ENCODE assay signal across 8 cellular contexts in the genomic region with DNA sequence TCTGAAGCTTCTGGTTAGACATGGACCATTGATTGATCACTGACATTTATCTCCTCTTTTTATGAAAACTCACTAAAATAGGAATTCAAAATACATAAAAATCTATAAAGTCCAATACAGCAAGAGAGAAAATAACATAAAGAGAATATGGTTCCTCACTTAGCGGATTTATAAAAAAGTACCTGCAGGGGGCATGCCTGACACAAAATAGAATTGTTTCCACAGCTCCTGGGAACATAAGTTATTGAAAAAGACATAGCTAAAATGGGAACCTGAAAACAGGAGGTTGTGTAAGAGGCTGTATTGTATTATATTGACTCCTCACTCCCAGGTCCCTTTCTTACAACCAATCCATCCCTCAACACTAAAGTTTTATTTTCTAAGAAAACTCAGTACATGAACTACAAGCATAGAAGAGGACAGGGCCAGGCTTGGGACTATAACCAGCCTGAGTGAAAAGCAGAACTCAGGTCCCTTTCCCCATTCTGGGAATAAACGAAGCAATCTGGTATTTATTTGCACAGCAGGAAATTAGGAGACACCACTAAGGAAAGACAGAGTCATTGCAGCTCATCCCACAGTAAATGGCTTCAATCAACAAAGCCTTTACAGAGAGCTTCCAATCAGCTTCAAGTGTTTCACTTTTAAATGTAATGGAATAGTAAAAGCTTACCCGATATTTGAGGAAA.
A peak's percentile ranks its signal among the peaks of the same experiment; 100 is the strongest.
DNase-seq lines count a peak whose midpoint lies in the region; ATAC-seq lines count a peak whose summit lies in the region.

No MANE protein-coding gene starts in this region.

- no peaks in the 10 kb centered on the region for H3K4me1 Mint-ChIP-seq in T-helper 2 cell treated with Interferon-gamma antibody and Interleukin-4, amounts not matched to agents 5 μg/mL and 100 μg/mL, for 36 hours (ENCODE audit: low read depth)
- no peaks in the 10 kb centered on the region for H3K4me1 Mint-ChIP-seq in activated CD4-positive, alpha-beta memory T cell treated with anti-CD3 and anti-CD28 coated beads for 36 hours (ENCODE audit: low read depth)

- intact Hi-C loops in activated CD4-positive, alpha-beta memory T cell treated with anti-CD3 and anti-CD28 coated beads for 36 hours (cut with micrococcal nuclease): no loop called here

- CTCF ChIA-PET in activated CD4-positive, alpha-beta memory T cell treated with anti-CD3 and anti-CD28 coated beads for 36 hours (lab: Charles Lee): interaction anchor here (0.6 to 1.1 kb wide), 3 partner anchors 359 to 1337 kb away, joined by 3 to 4 read pairs (median 3); no protein-coding TSS in a partner anchor

- ATAC-seq in HG03432 (IDR thresholded peaks at IDR 0.05; ENCODE audit: unreplicated experiment) (peak; percentile 60), GM21717 (IDR thresholded peaks at IDR 0.05; ENCODE audit: unreplicated experiment) (no peak)

- no peak overlapping the region for H3K27ac Mint-ChIP-seq in T-helper 2 cell treated with Interferon-gamma antibody and Interleukin-4, amounts not matched to agents 5 μg/mL and 100 μg/mL, for 36 hours
- no peak overlapping the region for H3K27ac Mint-ChIP-seq in activated CD4-positive, alpha-beta memory T cell treated with anti-CD3 and anti-CD28 coated beads for 36 hours

- H3K36me3 Mint-ChIP-seq in T-helper 2 cell treated with Interferon-gamma antibody and Interleukin-4, amounts not matched to agents 5 μg/mL and 100 μg/mL, for 36 hours (ENCODE audit: low read depth): no peaks in the 10 kb centered on the region
- no peaks in the 10 kb centered on the region for H3K36me3 Mint-ChIP-seq in activated CD4-positive, alpha-beta memory T cell treated with anti-CD3 and anti-CD28 coated beads for 36 hours

- peak; percentile 66 for DNase-seq in SIG-M5 treated with dmso at 0.1 percent for 504 hours (lab: John Stamatoyannopoulos, UW; ENCODE audit: unreplicated experiment)
- DNase-seq in SIG-M5 (lab: John Stamatoyannopoulos, UW): no peak
- peak; percentile 15 for DNase-seq in RPMI8226
- peak; percentile 33 for DNase-seq in left kidney (ENCODE audit: low read depth, low spot score)
- DNase-seq in T-helper 2 cell treated with Interferon-gamma antibody and Interleukin-4, amounts not matched to agents 5 μg/mL and 100 μg/mL, for 36 hours (ENCODE audit: low spot score): no peak
- DNase-seq in activated CD4-positive, alpha-beta memory T cell treated with anti-CD3 and anti-CD28 coated beads for 36 hours: no peak

- POLR2A ChIA-PET in activated CD4-positive, alpha-beta memory T cell treated with anti-CD3 and anti-CD28 coated beads for 36 hours (lab: Charles Lee): no interaction called here

- H3K27me3 Mint-ChIP-seq in T-helper 2 cell treated with Interferon-gamma antibody and Interleukin-4, amounts not matched to agents 5 μg/mL and 100 μg/mL, for 36 hours (ENCODE audit: low read depth): no peaks in the 10 kb centered on the region
- no peaks in the 10 kb centered on the region for H3K27me3 Mint-ChIP-seq in activated CD4-positive, alpha-beta memory T cell treated with anti-CD3 and anti-CD28 coated beads for 36 hours

- no peak overlapping the region for H3K4me3 Mint-ChIP-seq in T-helper 2 cell treated with Interferon-gamma antibody and Interleukin-4, amounts not matched to agents 5 μg/mL and 100 μg/mL, for 36 hours
- no peak overlapping the region for H3K4me3 Mint-ChIP-seq in activated CD4-positive, alpha-beta memory T cell treated with anti-CD3 and anti-CD28 coated beads for 36 hours

- no peaks in the 10 kb centered on the region for H3K9me3 Mint-ChIP-seq in T-helper 2 cell treated with Interferon-gamma antibody and Interleukin-4, amounts not matched to agents 5 μg/mL and 100 μg/mL, for 36 hours
- no peaks in the 10 kb centered on the region for H3K9me3 Mint-ChIP-seq in activated CD4-positive, alpha-beta memory T cell treated with anti-CD3 and anti-CD28 coated beads for 36 hours

Comparison
In these comparisons a context has a peak if more than half of its experiments do, and no peak if none do; other contexts are left out.
1. DNase-seq: peak in SIG-M5 treated with dmso at 0.1 percent for 504 hours (single experiment), RPMI8226 (single experiment) and left kidney (single experiment); none in SIG-M5 (single experiment), T-helper 2 cell treated with Interferon-gamma antibody and Interleukin-4, amounts not matched to agents 5 μg/mL and 100 μg/mL, for 36 hours (single experiment) and activated CD4-positive, alpha-beta memory T cell treated with anti-CD3 and anti-CD28 coated beads for 36 hours (single experiment).